ENCODE assay signal across 8 cellular contexts in genomic region chr2:160269803-160270570, GRCh38.
DNase-seq lines count a peak whose midpoint lies in the region; ATAC-seq and TF ChIP-seq lines count a peak whose summit lies in the region.

No MANE protein-coding gene starts in this region.

- H3K27ac Mint-ChIP-seq in effector memory CD8-positive, alpha-beta T cell: peak overlapping the region; percentile 93 to 94

- DNase-seq in NCI-H510A treated with DMSO at 0.1 percent for 48 hours (lab: John Stamatoyannopoulos, UW): peak; percentile 54
- peak; percentile 90 for DNase-seq in activated CD8-positive, alpha-beta memory T cell treated with anti-CD3 and anti-CD28 coated beads for 24 hours
- DNase-seq in effector memory CD8-positive, alpha-beta T cell: peak; percentile 60 to 69 (median 66)
- DNase-seq in medulla oblongata (ENCODE audit: extremely low spot score): peak; percentile 81
- DNase-seq in stimulated activated CD4-positive, alpha-beta T cell treated with anti-CD3 and anti-CD28 coated beads, TNF-alpha, amount 100 ng/mL, for 24 hours (ENCODE audit: low read depth in 3 of 3): peak; percentile 28 to 62 (median 32)

- no peaks in the 10 kb centered on the region for H3K9me3 Mint-ChIP-seq in effector memory CD8-positive, alpha-beta T cell

- H3K4me1 Mint-ChIP-seq in effector memory CD8-positive, alpha-beta T cell (ENCODE audit: low read depth in 2 of 2): peaks cover 25 to 29% of the 10 kb centered on the region in 2 donors

- peak; percentile 42 for TF ChIP-seq CTCF in 22Rv1 (IDR thresholded peaks at IDR 0.05)

- peak overlapping the region; percentile 87 to 88 for H3K4me3 Mint-ChIP-seq in effector memory CD8-positive, alpha-beta T cell

- H3K27me3 Mint-ChIP-seq in effector memory CD8-positive, alpha-beta T cell: no peaks in the 10 kb centered on the region

- no peak overlapping the region for H3K27ac ChIP-seq in 22Rv1

- peaks cover 44% of the 10 kb centered on the region for H3K36me3 Mint-ChIP-seq in effector memory CD8-positive, alpha-beta T cell (ENCODE audit: insufficient read depth)

- peak; percentile 84 for ATAC-seq in GM18519 (IDR thresholded peaks at IDR 0.05; ENCODE audit: low FRiP score, unreplicated experiment)
- ATAC-seq in HG03064 (IDR thresholded peaks at IDR 0.05; ENCODE audit: low read depth, unreplicated experiment): peak; percentile 88
- ATAC-seq in effector memory CD8-positive, alpha-beta T cell (replicated peaks): peak; percentile 83

Comparison
In these comparisons a context has a peak if more than half of its experiments do, and no peak if none do; other contexts are left out.
1. DNase-seq: peak in every context shown above with its lines; median percentile 90 in activated CD8-positive, alpha-beta memory T cell treated with anti-CD3 and anti-CD28 coated beads for 24 hours; 81 in medulla oblongata; 66 in effector memory CD8-positive, alpha-beta T cell; 54 in NCI-H510A treated with DMSO at 0.1 percent for 48 hours; 32 in stimulated activated CD4-positive, alpha-beta T cell treated with anti-CD3 and anti-CD28 coated beads, TNF-alpha, amount 100 ng/mL, for 24 hours.